ENCODE assay signal across 1 cellular context in the genomic region with DNA sequence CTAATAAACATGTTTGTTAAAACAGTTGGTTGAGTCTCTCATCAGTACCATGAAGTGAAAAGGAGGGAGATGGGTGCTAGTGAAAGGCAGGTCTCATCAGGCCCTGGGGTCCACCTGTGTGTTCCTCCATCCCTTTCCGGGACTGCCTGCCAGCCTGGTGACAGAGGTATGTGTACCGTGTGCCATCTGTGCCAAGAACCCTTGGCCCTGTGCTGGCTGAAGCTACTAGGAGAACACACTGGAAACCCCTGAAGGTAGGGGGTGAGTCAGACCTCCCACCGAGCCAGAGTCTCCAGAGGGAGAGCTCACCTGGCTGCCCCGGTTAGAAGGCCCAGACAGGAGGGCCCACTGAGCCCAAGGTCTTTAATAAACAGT.
TF ChIP-seq lines count a peak whose summit lies in the region.

No MANE protein-coding gene starts in this region.

TF ChIP-seq in K562, 482 proteins besides CTCF, POLR2A, EP300 and RAD21 (continued from another document and continues in another):
- TF ChIP-seq, protein P1, sequence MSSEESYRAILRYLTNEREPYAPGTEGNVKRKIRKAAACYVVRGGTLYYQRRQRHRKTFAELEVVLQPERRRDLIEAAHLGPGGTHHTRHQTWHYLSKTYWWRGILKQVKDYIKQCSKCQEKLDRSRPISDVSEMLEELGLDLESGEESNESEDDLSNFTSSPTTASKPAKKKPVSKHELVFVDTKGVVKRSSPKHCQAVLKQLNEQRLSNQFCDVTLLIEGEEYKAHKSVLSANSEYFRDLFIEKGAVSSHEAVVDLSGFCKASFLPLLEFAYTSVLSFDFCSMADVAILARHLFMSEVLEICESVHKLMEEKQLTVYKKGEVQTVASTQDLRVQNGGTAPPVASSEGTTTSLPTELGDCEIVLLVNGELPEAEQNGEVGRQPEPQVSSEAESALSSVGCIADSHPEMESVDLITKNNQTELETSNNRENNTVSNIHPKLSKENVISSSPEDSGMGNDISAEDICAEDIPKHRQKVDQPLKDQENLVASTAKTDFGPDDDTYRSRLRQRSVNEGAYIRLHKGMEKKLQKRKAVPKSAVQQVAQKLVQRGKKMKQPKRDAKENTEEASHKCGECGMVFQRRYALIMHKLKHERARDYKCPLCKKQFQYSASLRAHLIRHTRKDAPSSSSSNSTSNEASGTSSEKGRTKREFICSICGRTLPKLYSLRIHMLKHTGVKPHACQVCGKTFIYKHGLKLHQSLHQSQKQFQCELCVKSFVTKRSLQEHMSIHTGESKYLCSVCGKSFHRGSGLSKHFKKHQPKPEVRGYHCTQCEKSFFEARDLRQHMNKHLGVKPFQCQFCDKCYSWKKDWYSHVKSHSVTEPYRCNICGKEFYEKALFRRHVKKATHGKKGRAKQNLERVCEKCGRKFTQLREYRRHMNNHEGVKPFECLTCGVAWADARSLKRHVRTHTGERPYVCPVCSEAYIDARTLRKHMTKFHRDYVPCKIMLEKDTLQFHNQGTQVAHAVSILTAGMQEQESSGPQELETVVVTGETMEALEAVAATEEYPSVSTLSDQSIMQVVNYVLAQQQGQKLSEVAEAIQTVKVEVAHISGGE (CRISPR knock-in tag; IDR thresholded peaks at IDR 0.05): no peak
- TF ChIP-seq POLR2H (tag; IDR thresholded peaks at IDR 0.05; ENCODE audit: low read depth) (no peak), NFIX (CRISPR knock-in tag; IDR thresholded peaks at IDR 0.05; ENCODE audit: low read depth) (no peak), ZFP1 (CRISPR knock-in tag; IDR thresholded peaks at IDR 0.05) (no peak), MED1 (CRISPR knock-in tag; IDR thresholded peaks at IDR 0.05; ENCODE audit: borderline replicate concordance) (no peak), KLF13 (tag; IDR thresholded peaks at IDR 0.05; ENCODE audit: borderline replicate concordance, low read depth) (0 out of 2 replicates have a peak, but pooled peaks have one; percentile 12), FOXJ2 (tag; IDR thresholded peaks at IDR 0.05) (peak; percentile 75; the same call in 1 of the 2 replicates), SAFB2 (IDR thresholded peaks at IDR 0.05; ENCODE audit: borderline replicate concordance, low read depth, low read length, severe bottlenecking) (no peak), EHMT2 (IDR thresholded peaks at IDR 0.05) (no peak), SRSF1 (IDR thresholded peaks at IDR 0.05; ENCODE audit: low read depth, low read length) (no peak), WHSC1 (IDR thresholded peaks at IDR 0.05; ENCODE audit: low read length) (no peak), JUND (IDR thresholded peaks at IDR 0.05; ENCODE audit: borderline replicate concordance, low read depth, low read length) (peak; percentile 51), JUND (tag; IDR thresholded peaks at IDR 0.05; ENCODE audit: borderline replicate concordance, low read depth, low read length) (no peak), BCOR (IDR thresholded peaks at IDR 0.05) (no peak), ZNF224 (CRISPR knock-in tag; IDR thresholded peaks at IDR 0.05) (no peak; the same call in 1 of the 2 replicates), ARID2 (IDR thresholded peaks at IDR 0.05) (no peak), LARP7 (IDR thresholded peaks at IDR 0.05) (no peak), KHSRP (IDR thresholded peaks at IDR 0.05) (no peak; the same call in 1 of the 2 replicates), CTBP1 (IDR thresholded peaks at IDR 0.05; ENCODE audit: borderline replicate concordance) (no peak), POLR2AphosphoS5 (IDR thresholded peaks at IDR 0.05; ENCODE audit: control insufficient read depth, insufficient read depth, low read depth, low read length) (peak; percentile 12), BRF1 (IDR thresholded peaks at IDR 0.05; ENCODE audit: borderline replicate concordance, extremely low read depth, insufficient read length) (no peak), ZNF785 (CRISPR knock-in tag; IDR thresholded peaks at IDR 0.05) (no peak), ZSCAN29 (IDR thresholded peaks at IDR 0.05) (no peak), CBFA2T2 (conservative IDR thresholded peaks at IDR 0.05) (no peak), HIVEP1 (CRISPR knock-in tag; IDR thresholded peaks at IDR 0.05) (no peak), ZNF174 (CRISPR knock-in tag; IDR thresholded peaks at IDR 0.05) (no peak), NCOA6 (IDR thresholded peaks at IDR 0.05) (no peak), ZNF184 (CRISPR knock-in tag; IDR thresholded peaks at IDR 0.05) (no peak), HDAC2 (IDR thresholded peaks at IDR 0.05) (no peak), PHF20 (IDR thresholded peaks at IDR 0.05; ENCODE audit: partially characterized antibody) (no peak), RCOR1 (IDR thresholded peaks at IDR 0.05; ENCODE audit: borderline replicate concordance in 1 of 2, low read depth in 2 of 2, low read length in 2 of 2) (no peak), SP1 (CRISPR knock-in tag; IDR thresholded peaks at IDR 0.05) (no peak), ZNF551 (CRISPR knock-in tag; IDR thresholded peaks at IDR 0.05) (no peak), CHCHD3 (CRISPR knock-in tag; IDR thresholded peaks at IDR 0.05) (no peak)
- TF ChIP-seq, protein P2, sequence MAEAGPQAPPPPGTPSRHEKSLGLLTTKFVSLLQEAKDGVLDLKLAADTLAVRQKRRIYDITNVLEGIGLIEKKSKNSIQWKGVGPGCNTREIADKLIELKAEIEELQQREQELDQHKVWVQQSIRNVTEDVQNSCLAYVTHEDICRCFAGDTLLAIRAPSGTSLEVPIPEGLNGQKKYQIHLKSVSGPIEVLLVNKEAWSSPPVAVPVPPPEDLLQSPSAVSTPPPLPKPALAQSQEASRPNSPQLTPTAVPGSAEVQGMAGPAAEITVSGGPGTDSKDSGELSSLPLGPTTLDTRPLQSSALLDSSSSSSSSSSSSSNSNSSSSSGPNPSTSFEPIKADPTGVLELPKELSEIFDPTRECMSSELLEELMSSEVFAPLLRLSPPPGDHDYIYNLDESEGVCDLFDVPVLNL (CRISPR knock-in tag; IDR thresholded peaks at IDR 0.05; ENCODE audit: low read depth): no peak
- TF ChIP-seq, protein P3, sequence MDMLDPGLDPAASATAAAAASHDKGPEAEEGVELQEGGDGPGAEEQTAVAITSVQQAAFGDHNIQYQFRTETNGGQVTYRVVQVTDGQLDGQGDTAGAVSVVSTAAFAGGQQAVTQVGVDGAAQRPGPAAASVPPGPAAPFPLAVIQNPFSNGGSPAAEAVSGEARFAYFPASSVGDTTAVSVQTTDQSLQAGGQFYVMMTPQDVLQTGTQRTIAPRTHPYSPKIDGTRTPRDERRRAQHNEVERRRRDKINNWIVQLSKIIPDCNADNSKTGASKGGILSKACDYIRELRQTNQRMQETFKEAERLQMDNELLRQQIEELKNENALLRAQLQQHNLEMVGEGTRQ (CRISPR knock-in tag; IDR thresholded peaks at IDR 0.05): no peak; the same call in 1 of the 2 replicates
- TF ChIP-seq, protein P4, sequence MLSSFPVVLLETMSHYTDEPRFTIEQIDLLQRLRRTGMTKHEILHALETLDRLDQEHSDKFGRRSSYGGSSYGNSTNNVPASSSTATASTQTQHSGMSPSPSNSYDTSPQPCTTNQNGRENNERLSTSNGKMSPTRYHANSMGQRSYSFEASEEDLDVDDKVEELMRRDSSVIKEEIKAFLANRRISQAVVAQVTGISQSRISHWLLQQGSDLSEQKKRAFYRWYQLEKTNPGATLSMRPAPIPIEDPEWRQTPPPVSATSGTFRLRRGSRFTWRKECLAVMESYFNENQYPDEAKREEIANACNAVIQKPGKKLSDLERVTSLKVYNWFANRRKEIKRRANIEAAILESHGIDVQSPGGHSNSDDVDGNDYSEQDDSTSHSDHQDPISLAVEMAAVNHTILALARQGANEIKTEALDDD (IDR thresholded peaks at IDR 0.05): no peak
- TF ChIP-seq, protein P5, sequence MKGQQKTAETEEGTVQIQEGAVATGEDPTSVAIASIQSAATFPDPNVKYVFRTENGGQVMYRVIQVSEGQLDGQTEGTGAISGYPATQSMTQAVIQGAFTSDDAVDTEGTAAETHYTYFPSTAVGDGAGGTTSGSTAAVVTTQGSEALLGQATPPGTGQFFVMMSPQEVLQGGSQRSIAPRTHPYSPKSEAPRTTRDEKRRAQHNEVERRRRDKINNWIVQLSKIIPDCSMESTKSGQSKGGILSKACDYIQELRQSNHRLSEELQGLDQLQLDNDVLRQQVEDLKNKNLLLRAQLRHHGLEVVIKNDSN (CRISPR knock-in tag; IDR thresholded peaks at IDR 0.05): no peak
- TF ChIP-seq, protein P6, sequence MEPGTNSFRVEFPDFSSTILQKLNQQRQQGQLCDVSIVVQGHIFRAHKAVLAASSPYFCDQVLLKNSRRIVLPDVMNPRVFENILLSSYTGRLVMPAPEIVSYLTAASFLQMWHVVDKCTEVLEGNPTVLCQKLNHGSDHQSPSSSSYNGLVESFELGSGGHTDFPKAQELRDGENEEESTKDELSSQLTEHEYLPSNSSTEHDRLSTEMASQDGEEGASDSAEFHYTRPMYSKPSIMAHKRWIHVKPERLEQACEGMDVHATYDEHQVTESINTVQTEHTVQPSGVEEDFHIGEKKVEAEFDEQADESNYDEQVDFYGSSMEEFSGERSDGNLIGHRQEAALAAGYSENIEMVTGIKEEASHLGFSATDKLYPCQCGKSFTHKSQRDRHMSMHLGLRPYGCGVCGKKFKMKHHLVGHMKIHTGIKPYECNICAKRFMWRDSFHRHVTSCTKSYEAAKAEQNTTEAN (CRISPR knock-in tag; IDR thresholded peaks at IDR 0.05): no peak
- TF ChIP-seq, protein P7, sequence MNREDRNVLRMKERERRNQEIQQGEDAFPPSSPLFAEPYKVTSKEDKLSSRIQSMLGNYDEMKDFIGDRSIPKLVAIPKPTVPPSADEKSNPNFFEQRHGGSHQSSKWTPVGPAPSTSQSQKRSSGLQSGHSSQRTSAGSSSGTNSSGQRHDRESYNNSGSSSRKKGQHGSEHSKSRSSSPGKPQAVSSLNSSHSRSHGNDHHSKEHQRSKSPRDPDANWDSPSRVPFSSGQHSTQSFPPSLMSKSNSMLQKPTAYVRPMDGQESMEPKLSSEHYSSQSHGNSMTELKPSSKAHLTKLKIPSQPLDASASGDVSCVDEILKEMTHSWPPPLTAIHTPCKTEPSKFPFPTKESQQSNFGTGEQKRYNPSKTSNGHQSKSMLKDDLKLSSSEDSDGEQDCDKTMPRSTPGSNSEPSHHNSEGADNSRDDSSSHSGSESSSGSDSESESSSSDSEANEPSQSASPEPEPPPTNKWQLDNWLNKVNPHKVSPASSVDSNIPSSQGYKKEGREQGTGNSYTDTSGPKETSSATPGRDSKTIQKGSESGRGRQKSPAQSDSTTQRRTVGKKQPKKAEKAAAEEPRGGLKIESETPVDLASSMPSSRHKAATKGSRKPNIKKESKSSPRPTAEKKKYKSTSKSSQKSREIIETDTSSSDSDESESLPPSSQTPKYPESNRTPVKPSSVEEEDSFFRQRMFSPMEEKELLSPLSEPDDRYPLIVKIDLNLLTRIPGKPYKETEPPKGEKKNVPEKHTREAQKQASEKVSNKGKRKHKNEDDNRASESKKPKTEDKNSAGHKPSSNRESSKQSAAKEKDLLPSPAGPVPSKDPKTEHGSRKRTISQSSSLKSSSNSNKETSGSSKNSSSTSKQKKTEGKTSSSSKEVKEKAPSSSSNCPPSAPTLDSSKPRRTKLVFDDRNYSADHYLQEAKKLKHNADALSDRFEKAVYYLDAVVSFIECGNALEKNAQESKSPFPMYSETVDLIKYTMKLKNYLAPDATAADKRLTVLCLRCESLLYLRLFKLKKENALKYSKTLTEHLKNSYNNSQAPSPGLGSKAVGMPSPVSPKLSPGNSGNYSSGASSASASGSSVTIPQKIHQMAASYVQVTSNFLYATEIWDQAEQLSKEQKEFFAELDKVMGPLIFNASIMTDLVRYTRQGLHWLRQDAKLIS (CRISPR knock-in tag; IDR thresholded peaks at IDR 0.05): peak; percentile 18; the same call in 1 of the 2 replicates
- TF ChIP-seq, protein P8, sequence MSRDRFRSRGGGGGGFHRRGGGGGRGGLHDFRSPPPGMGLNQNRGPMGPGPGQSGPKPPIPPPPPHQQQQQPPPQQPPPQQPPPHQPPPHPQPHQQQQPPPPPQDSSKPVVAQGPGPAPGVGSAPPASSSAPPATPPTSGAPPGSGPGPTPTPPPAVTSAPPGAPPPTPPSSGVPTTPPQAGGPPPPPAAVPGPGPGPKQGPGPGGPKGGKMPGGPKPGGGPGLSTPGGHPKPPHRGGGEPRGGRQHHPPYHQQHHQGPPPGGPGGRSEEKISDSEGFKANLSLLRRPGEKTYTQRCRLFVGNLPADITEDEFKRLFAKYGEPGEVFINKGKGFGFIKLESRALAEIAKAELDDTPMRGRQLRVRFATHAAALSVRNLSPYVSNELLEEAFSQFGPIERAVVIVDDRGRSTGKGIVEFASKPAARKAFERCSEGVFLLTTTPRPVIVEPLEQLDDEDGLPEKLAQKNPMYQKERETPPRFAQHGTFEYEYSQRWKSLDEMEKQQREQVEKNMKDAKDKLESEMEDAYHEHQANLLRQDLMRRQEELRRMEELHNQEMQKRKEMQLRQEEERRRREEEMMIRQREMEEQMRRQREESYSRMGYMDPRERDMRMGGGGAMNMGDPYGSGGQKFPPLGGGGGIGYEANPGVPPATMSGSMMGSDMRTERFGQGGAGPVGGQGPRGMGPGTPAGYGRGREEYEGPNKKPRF (IDR thresholded peaks at IDR 0.05; ENCODE audit: low read depth, low read length): no peak
- TF ChIP-seq, protein P9, sequence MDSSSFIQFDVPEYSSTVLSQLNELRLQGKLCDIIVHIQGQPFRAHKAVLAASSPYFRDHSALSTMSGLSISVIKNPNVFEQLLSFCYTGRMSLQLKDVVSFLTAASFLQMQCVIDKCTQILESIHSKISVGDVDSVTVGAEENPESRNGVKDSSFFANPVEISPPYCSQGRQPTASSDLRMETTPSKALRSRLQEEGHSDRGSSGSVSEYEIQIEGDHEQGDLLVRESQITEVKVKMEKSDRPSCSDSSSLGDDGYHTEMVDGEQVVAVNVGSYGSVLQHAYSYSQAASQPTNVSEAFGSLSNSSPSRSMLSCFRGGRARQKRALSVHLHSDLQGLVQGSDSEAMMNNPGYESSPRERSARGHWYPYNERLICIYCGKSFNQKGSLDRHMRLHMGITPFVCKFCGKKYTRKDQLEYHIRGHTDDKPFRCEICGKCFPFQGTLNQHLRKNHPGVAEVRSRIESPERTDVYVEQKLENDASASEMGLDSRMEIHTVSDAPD (CRISPR knock-in tag; IDR thresholded peaks at IDR 0.05): no peak
- TF ChIP-seq, protein P10, sequence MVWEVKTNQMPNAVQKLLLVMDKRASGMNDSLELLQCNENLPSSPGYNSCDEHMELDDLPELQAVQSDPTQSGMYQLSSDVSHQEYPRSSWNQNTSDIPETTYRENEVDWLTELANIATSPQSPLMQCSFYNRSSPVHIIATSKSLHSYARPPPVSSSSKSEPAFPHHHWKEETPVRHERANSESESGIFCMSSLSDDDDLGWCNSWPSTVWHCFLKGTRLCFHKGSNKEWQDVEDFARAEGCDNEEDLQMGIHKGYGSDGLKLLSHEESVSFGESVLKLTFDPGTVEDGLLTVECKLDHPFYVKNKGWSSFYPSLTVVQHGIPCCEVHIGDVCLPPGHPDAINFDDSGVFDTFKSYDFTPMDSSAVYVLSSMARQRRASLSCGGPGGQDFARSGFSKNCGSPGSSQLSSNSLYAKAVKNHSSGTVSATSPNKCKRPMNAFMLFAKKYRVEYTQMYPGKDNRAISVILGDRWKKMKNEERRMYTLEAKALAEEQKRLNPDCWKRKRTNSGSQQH (CRISPR knock-in tag; IDR thresholded peaks at IDR 0.05): no peak; the same call in 1 of the 2 replicates
- TF ChIP-seq, protein P11, sequence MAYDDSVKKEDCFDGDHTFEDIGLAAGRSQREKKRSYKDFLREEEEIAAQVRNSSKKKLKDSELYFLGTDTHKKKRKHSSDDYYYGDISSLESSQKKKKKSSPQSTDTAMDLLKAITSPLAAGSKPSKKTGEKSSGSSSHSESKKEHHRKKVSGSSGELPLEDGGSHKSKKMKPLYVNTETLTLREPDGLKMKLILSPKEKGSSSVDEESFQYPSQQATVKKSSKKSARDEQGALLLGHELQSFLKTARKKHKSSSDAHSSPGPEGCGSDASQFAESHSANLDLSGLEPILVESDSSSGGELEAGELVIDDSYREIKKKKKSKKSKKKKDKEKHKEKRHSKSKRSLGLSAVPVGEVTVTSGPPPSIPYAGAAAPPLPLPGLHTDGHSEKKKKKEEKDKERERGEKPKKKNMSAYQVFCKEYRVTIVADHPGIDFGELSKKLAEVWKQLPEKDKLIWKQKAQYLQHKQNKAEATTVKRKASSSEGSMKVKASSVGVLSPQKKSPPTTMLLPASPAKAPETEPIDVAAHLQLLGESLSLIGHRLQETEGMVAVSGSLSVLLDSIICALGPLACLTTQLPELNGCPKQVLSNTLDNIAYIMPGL (CRISPR knock-in tag; IDR thresholded peaks at IDR 0.05): 0 out of 2 replicates have a peak, but pooled peaks have one; percentile 40
